Comparison of ENCODE assay signal across 8 cellular contexts in the genomic region with DNA sequence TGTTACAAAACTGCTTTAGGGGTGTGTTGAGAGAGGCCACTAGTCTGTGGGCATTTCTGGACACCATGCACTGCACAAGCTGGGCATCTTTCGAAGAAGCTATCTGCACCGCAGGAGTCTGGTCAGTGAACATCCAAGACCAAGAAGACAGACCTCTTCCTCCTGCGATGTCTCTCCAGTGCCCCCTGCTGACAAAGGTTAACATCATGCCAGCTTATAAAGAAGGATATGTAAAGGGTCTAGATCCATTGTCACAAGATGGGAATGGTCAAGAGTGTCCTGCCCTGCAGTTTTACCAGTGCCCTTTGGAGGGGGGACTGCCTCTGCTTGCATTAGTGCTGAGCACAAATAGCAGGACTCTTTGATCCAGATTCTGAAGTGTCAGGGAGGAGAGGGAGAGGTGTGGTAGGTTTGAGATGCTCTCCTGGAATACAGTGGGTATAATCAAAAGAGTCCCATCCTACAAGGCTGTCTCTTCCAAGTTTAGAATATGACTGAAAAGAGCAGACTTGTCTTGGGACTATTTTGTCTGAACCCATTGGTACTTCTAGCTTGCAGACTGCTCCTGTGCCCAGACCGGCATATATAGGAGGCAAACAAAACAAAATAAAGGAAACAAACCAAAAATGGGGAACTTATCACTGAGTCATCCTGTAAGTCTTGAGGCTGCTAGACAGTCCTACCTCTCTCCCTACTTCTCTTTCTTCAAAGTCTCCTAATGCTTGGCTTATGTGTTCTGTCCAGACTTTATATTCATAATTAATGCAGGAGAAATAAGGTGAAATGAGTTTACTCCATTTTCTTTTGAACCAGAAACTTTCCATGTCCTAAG.
DNase-seq lines count a peak whose midpoint lies in the region; ATAC-seq and TF ChIP-seq lines count a peak whose summit lies in the region.

No MANE protein-coding gene starts in this region.

- H3K56ac ChIP-seq in H9 (ENCODE audit: insufficient read length, low read depth, low read length) = no peak overlapping the region

- no peaks in the 10 kb centered on the region for H3K36me3 Mint-ChIP-seq in H9 (ENCODE audit: insufficient read depth in 1 of 3, low read depth in 3 of 3)
- H3K36me3 Mint-ChIP-seq in activated CD8-positive, alpha-beta T cell treated with anti-CD3 and anti-CD28 coated beads for 36 hours (ENCODE audit: low read depth) = no peaks in the 10 kb centered on the region

- no peak overlapping the region for H2BK20ac ChIP-seq in H9 (ENCODE audit: low read depth, low read length, poor library complexity, severe bottlenecking)

- H2BK15ac ChIP-seq in H9 (ENCODE audit: low read depth, low read length) = no peak overlapping the region

- H2BK12ac ChIP-seq in H9 (ENCODE audit: insufficient read length, low read depth, low read length) = no peak overlapping the region

- peak; percentile 78 for TF ChIP-seq CTCF in H9 (conservative IDR thresholded peaks at IDR 0.05)
- no peak for TF ChIP-seq CTCF in activated CD8-positive, alpha-beta T cell treated with anti-CD3 and anti-CD28 coated beads for 36 hours (IDR thresholded peaks at IDR 0.05)
- TF ChIP-seq CTCF in heart left ventricle (IDR thresholded peaks at IDR 0.05) = peak; percentile 45 to 73 (median 58)

- H4K8ac ChIP-seq in H9 (replicated peaks; ENCODE audit: insufficient read length, low read depth, low read length) = no peak overlapping the region

- H3K9me3 Mint-ChIP-seq in H9 = no peaks in the 10 kb centered on the region; a peak in 1 of 5 replicates
- peaks cover 2% of the 10 kb centered on the region for H3K9me3 Mint-ChIP-seq in activated CD8-positive, alpha-beta T cell treated with anti-CD3 and anti-CD28 coated beads for 36 hours

- no peak overlapping the region for H2BK120ac ChIP-seq in H9 (ENCODE audit: low read depth, low read length, poor library complexity, severe bottlenecking)

- DNase-seq in GDM1 (lab: John Stamatoyannopoulos, UW) (peak; percentile 12), H9 (peak; percentile 79), NCI-H1694 (lab: John Stamatoyannopoulos, UW) (peak; percentile 1), heart left ventricle (peak; percentile 39 to 57 (median 46)), skeletal muscle cell (ENCODE audit: low read depth) (peak; percentile 23), GOT3 (lab: John Stamatoyannopoulos, UW) (no peak)
- DNase-seq in activated CD8-positive, alpha-beta T cell treated with anti-CD3 and anti-CD28 coated beads for 36 hours = peak; percentile 21

- no peak overlapping the region for H3K14ac ChIP-seq in H9 (ENCODE audit: insufficient read depth, low read length)

- H3K4ac ChIP-seq in H9 (ENCODE audit: low read depth, low read length) = no peak overlapping the region

- no peaks in the 10 kb centered on the region for H3K27me3 ChIP-seq in H9 (ENCODE audit: insufficient read depth, low read length)
- no peaks in the 10 kb centered on the region for H3K27me3 ChIP-seq in heart left ventricle

- WGBS in H9 (ENCODE audit: extremely low coverage, insufficient read length, low lambda C conversion rate) = no CpG with 5 or more reads among the region's 4 CpGs
- WGBS in heart left ventricle, 4 donors = 53 to 56% (median 54%) methylated on average over 4 of the region's 4 CpGs

- H3K27me3 Mint-ChIP-seq in H9 (ENCODE audit: low read depth) = no peaks in the 10 kb centered on the region
- no peaks in the 10 kb centered on the region for H3K27me3 Mint-ChIP-seq in activated CD8-positive, alpha-beta T cell treated with anti-CD3 and anti-CD28 coated beads for 36 hours

- ATAC-seq in activated CD8-positive, alpha-beta T cell treated with anti-CD3 and anti-CD28 coated beads for 36 hours = no peak
- ATAC-seq in heart left ventricle (peak in 3 of 4 donors; percentile 33 to 44 (median 41)), GM18520 (IDR thresholded peaks at IDR 0.05; ENCODE audit: unreplicated experiment) (no peak)

- no peak overlapping the region for H3K4me3 Mint-ChIP-seq in H9
- H3K4me3 Mint-ChIP-seq in activated CD8-positive, alpha-beta T cell treated with anti-CD3 and anti-CD28 coated beads for 36 hours = no peak overlapping the region

- H4K91ac ChIP-seq in H9 (ENCODE audit: insufficient read length, low read depth, low read length) = no peak overlapping the region

- no peak overlapping the region for H3K9ac ChIP-seq in H9 (ENCODE audit: extremely low read depth, insufficient read length, low read length)

- H2AFZ ChIP-seq in H9 (ENCODE audit: low read length) = no peak overlapping the region

- no peak overlapping the region for H3K23ac ChIP-seq in H9 (ENCODE audit: insufficient read length, low read depth, low read length)

- intact Hi-C loops in activated CD8-positive, alpha-beta T cell treated with anti-CD3 and anti-CD28 coated beads for 36 hours (cut with micrococcal nuclease) = no loop called here
- intact Hi-C loops in heart left ventricle (cut with DNase I) = loop anchor here in 5 of 10 donors (2.0 to 10.0 kb wide), 7 partner anchors 190 to 1142 kb away; no protein-coding TSS in a partner anchor

- no peaks in the 10 kb centered on the region for H3K4me1 Mint-ChIP-seq in H9
- no peaks in the 10 kb centered on the region for H3K4me1 Mint-ChIP-seq in activated CD8-positive, alpha-beta T cell treated with anti-CD3 and anti-CD28 coated beads for 36 hours (ENCODE audit: low read depth)

- no peak for TF ChIP-seq POLR2A in heart left ventricle (IDR thresholded peaks at IDR 0.05)

- no peak overlapping the region for H3K27ac Mint-ChIP-seq in H9
- no peak overlapping the region for H3K27ac Mint-ChIP-seq in activated CD8-positive, alpha-beta T cell treated with anti-CD3 and anti-CD28 coated beads for 36 hours

- H2BK5ac ChIP-seq in H9 (ENCODE audit: insufficient read length, low read length) = no peak overlapping the region

- no peak overlapping the region for H3K27ac ChIP-seq in H9 (ENCODE audit: insufficient read length, low read depth, low read length)
- no peak overlapping the region for H3K27ac ChIP-seq in heart left ventricle

- no peaks in the 10 kb centered on the region for H4K20me1 ChIP-seq in H9 (ENCODE audit: control insufficient read depth, insufficient read depth, insufficient read length)

- H4K5ac ChIP-seq in H9 (ENCODE audit: insufficient read length, low read depth, low read length) = no peak overlapping the region

- no peak overlapping the region for H3K4me2 ChIP-seq in H9 (ENCODE audit: insufficient read depth, insufficient read length, low read length)

- POLR2A ChIA-PET in activated CD8-positive, alpha-beta T cell treated with anti-CD3 and anti-CD28 coated beads for 36 hours (lab: Charles Lee) = no interaction called here

- H3K4me1 ChIP-seq in H9 (ENCODE audit: insufficient read depth, low read length) (no peaks in the 10 kb centered on the region), heart left ventricle (no peaks in the 10 kb centered on the region)

- H3K4me3 ChIP-seq in heart left ventricle (no peak overlapping the region), skeletal muscle cell (ENCODE audit: low read depth, low read length) (no peak overlapping the region)

- no peak overlapping the region for H3K18ac ChIP-seq in H9 (ENCODE audit: insufficient read length, low read depth, low read length)

- H3K23me2 ChIP-seq in H9 (ENCODE audit: insufficient read length, low read depth, low read length, poor library complexity, severe bottlenecking) = no peaks in the 10 kb centered on the region

- no peaks in the 10 kb centered on the region for H3K79me2 ChIP-seq in H9 (ENCODE audit: insufficient read depth, low read length)

- H3K36me3 ChIP-seq in heart left ventricle = no peaks in the 10 kb centered on the region

- CTCF ChIA-PET in activated CD8-positive, alpha-beta T cell treated with anti-CD3 and anti-CD28 coated beads for 36 hours (lab: Charles Lee) = no interaction called here

- no peak overlapping the region for H2AK5ac ChIP-seq in H9 (ENCODE audit: insufficient read length, low read length)

- H3K9me3 ChIP-seq in H9 (ENCODE audit: control insufficient read depth, low read depth, low read length) (no peaks in the 10 kb centered on the region), heart left ventricle (no peaks in the 10 kb centered on the region)

- H3T11ph ChIP-seq in H9 (ENCODE audit: low read length) = no peak overlapping the region

- H3K79me1 ChIP-seq in H9 (ENCODE audit: insufficient read depth, low read depth, low read length, poor library complexity, severe bottlenecking) = no peaks in the 10 kb centered on the region

Comparison
In these comparisons a context has a peak if more than half of its experiments do, and no peak if none do; other contexts are left out.
1. ATAC-seq: peak in heart left ventricle (3 of 4); none in activated CD8-positive, alpha-beta T cell treated with anti-CD3 and anti-CD28 coated beads for 36 hours (single experiment) and GM18520 (single experiment).